ENCODE assay signal across 8 cellular contexts in genomic region chr2:68185541-68186164, GRCh38. TPM values are rescaled to one million over a fixed set of nuclear protein-coding genes. Genes with fewer than 3 reads are reported as not detected.
DNase-seq lines count a peak whose midpoint lies in the region; ATAC-seq and TF ChIP-seq lines count a peak whose summit lies in the region.

No MANE protein-coding gene starts in this region.

- peaks cover 8% of the 10 kb centered on the region for H3K4me1 Mint-ChIP-seq in CD14-positive monocyte
- H3K4me1 Mint-ChIP-seq in activated T-helper 2 cell treated with anti-CD3 and anti-CD28 coated beads, Interferon-gamma antibody, Interleukin-2, Interleukin-4, amounts not matched to agents 10 μg/mL and 5 μg/mL and 100 μg/mL, durations not matched to agents 14 hours and 24 hours and 36 hours (ENCODE audit: low read depth) = peaks cover 20% of the 10 kb centered on the region

- no peak overlapping the region for H3K9ac ChIP-seq in OCI-LY1 (ENCODE audit: low read length)

- no peaks in the 10 kb centered on the region for H3F3A ChIP-seq in OCI-LY1 (ENCODE audit: insufficient read depth, low read length)

- peak; percentile 53 for DNase-seq in CD14-positive monocyte (ENCODE audit: low spot score)
- DNase-seq in activated T-helper 2 cell treated with anti-CD3 and anti-CD28 coated beads, Interferon-gamma antibody, Interleukin-2, Interleukin-4, amounts not matched to agents 10 μg/mL and 5 μg/mL and 100 μg/mL, durations not matched to agents 14 hours and 24 hours and 36 hours (ENCODE audit: low spot score) = peak; percentile 35
- DNase-seq in right atrium auricular region (ENCODE audit: low spot score) = no peak
- peak; percentile 39 to 52 for DNase-seq in stimulated activated CD4-positive, alpha-beta T cell treated with anti-CD3 and anti-CD28 coated beads, Interleukin-4, amount 100 ng/mL, for 4 hours
- DNase-seq in GF-D8 (lab: John Stamatoyannopoulos, UW) = no peak

- no peak overlapping the region for H2AFZ ChIP-seq in OCI-LY1 (ENCODE audit: low read length)

- H3K27ac Mint-ChIP-seq in CD14-positive monocyte = peak overlapping the region in 4 of 7 donors; percentile 42 to 75 (median 45)
- peak overlapping the region; percentile 67 for H3K27ac Mint-ChIP-seq in activated T-helper 2 cell treated with anti-CD3 and anti-CD28 coated beads, Interferon-gamma antibody, Interleukin-2, Interleukin-4, amounts not matched to agents 10 μg/mL and 5 μg/mL and 100 μg/mL, durations not matched to agents 14 hours and 24 hours and 36 hours

- H3K9me3 Mint-ChIP-seq in CD14-positive monocyte = no peaks in the 10 kb centered on the region
- H3K9me3 Mint-ChIP-seq in activated T-helper 2 cell treated with anti-CD3 and anti-CD28 coated beads, Interferon-gamma antibody, Interleukin-2, Interleukin-4, amounts not matched to agents 10 μg/mL and 5 μg/mL and 100 μg/mL, durations not matched to agents 14 hours and 24 hours and 36 hours = no peaks in the 10 kb centered on the region

- H3K79me2 ChIP-seq in OCI-LY1 (ENCODE audit: insufficient read depth, low read length) = peaks cover 26% of the 10 kb centered on the region

- H3K4me2 ChIP-seq in OCI-LY1 (ENCODE audit: low read length) = no peak overlapping the region

- no peak overlapping the region for H3K4me3 Mint-ChIP-seq in CD14-positive monocyte
- H3K4me3 Mint-ChIP-seq in activated T-helper 2 cell treated with anti-CD3 and anti-CD28 coated beads, Interferon-gamma antibody, Interleukin-2, Interleukin-4, amounts not matched to agents 10 μg/mL and 5 μg/mL and 100 μg/mL, durations not matched to agents 14 hours and 24 hours and 36 hours (ENCODE audit: low read depth) = no peak overlapping the region

- no peaks in the 10 kb centered on the region; the same call in 1 of the 2 replicates for H4K20me1 ChIP-seq in OCI-LY1 (ENCODE audit: insufficient read depth, low read length)

- peak; percentile 92 for TF ChIP-seq CTCF in CD14-positive monocyte (IDR thresholded peaks at IDR 0.05)
- peak; percentile 82 for TF ChIP-seq CTCF in OCI-LY1 (IDR thresholded peaks at IDR 0.05; ENCODE audit: low read length)
- TF ChIP-seq CTCF in right atrium auricular region (IDR thresholded peaks at IDR 0.05) = peak; percentile 54 to 57

- ATAC-seq in GM21390 (IDR thresholded peaks at IDR 0.05; ENCODE audit: unreplicated experiment) = peak; percentile 46
- no peak for ATAC-seq in HG02678 (IDR thresholded peaks at IDR 0.05; ENCODE audit: unreplicated experiment)

- H3K36me3 ChIP-seq in OCI-LY1 (ENCODE audit: insufficient read depth, low read length) = peaks cover 64% of the 10 kb centered on the region; the same call in 1 of the 2 replicates
- peaks cover 18% of the 10 kb centered on the region for H3K36me3 ChIP-seq in right atrium auricular region

- H3K36me3 Mint-ChIP-seq in CD14-positive monocyte = peaks cover 42 to 62% of the 10 kb centered on the region in 2 donors
- H3K36me3 Mint-ChIP-seq in activated T-helper 2 cell treated with anti-CD3 and anti-CD28 coated beads, Interferon-gamma antibody, Interleukin-2, Interleukin-4, amounts not matched to agents 10 μg/mL and 5 μg/mL and 100 μg/mL, durations not matched to agents 14 hours and 24 hours and 36 hours (ENCODE audit: low read depth) = peaks cover 59% of the 10 kb centered on the region

- H3K9me2 ChIP-seq in OCI-LY1 (ENCODE audit: low read depth, low read length) = no peaks in the 10 kb centered on the region

- no peaks in the 10 kb centered on the region for H3K27me3 Mint-ChIP-seq in CD14-positive monocyte (ENCODE audit: low read depth in 3 of 3)
- no peaks in the 10 kb centered on the region for H3K27me3 Mint-ChIP-seq in activated T-helper 2 cell treated with anti-CD3 and anti-CD28 coated beads, Interferon-gamma antibody, Interleukin-2, Interleukin-4, amounts not matched to agents 10 μg/mL and 5 μg/mL and 100 μg/mL, durations not matched to agents 14 hours and 24 hours and 36 hours (ENCODE audit: low read depth)

- H3K27ac ChIP-seq in OCI-LY1 (ENCODE audit: low read depth, low read length, poor library complexity, severe bottlenecking) = no peak overlapping the region
- no peak overlapping the region for H3K27ac ChIP-seq in right atrium auricular region

- H3K27me3 ChIP-seq in OCI-LY1 (ENCODE audit: insufficient read depth, low read length) (no peaks in the 10 kb centered on the region), right atrium auricular region (no peaks in the 10 kb centered on the region)

- H3K4me3 ChIP-seq in OCI-LY1 (ENCODE audit: low read depth, low read length, poor library complexity, severe bottlenecking) (no peak overlapping the region), right atrium auricular region (no peak overlapping the region)

- intact Hi-C loops in CD14-positive monocyte (cut with micrococcal nuclease) = loop anchor here (5.0 to 10.0 kb wide), 2 partner anchors 61 to 63 kb away; no protein-coding TSS in a partner anchor
- intact Hi-C loops in activated T-helper 2 cell treated with anti-CD3 and anti-CD28 coated beads, Interferon-gamma antibody, Interleukin-2, Interleukin-4, amounts not matched to agents 10 μg/mL and 5 μg/mL and 100 μg/mL, durations not matched to agents 14 hours and 24 hours and 36 hours (cut with micrococcal nuclease) = loop anchor here (1.0 kb wide), 1 partner anchor 63 kb away; no protein-coding TSS in a partner anchor

- peaks cover 13% of the 10 kb centered on the region for H3K4me1 ChIP-seq in OCI-LY1 (ENCODE audit: insufficient read depth, low read length, severe bottlenecking)
- no peaks in the 10 kb centered on the region for H3K4me1 ChIP-seq in right atrium auricular region

- H3K9me3 ChIP-seq in OCI-LY1 (ENCODE audit: low read length) = no peaks in the 10 kb centered on the region
- no peaks in the 10 kb centered on the region for H3K9me3 ChIP-seq in right atrium auricular region

RNA-seq across cellular contexts. Expression of gene PNO1, which starts 28.0 kb away (rescaled TPM):
- polyA plus RNA-seq in CD14-positive monocyte = 10 to 100 TPM; 10.8 to 14.0 TPM
- 24.5 and 24.7 TPM in 2 replicates for total RNA-seq in activated T-helper 2 cell treated with anti-CD3 and anti-CD28 coated beads, Interferon-gamma antibody, Interleukin-2, Interleukin-4, amounts not matched to agents 10 μg/mL and 5 μg/mL and 100 μg/mL, durations not matched to agents 14 hours and 24 hours and 36 hours
- 10 to 100 TPM in 1 of 2 donors, 1 to 10 TPM in 1; 8.7 to 12.0 TPM for total RNA-seq in right atrium auricular region

Comparison
In these comparisons a context has a peak if more than half of its experiments do, and no peak if none do; other contexts are left out.
1. DNase-seq: peak in CD14-positive monocyte (single experiment), activated T-helper 2 cell treated with anti-CD3 and anti-CD28 coated beads, Interferon-gamma antibody, Interleukin-2, Interleukin-4, amounts not matched to agents 10 μg/mL and 5 μg/mL and 100 μg/mL, durations not matched to agents 14 hours and 24 hours and 36 hours (single experiment) and stimulated activated CD4-positive, alpha-beta T cell treated with anti-CD3 and anti-CD28 coated beads, Interleukin-4, amount 100 ng/mL, for 4 hours (2 of 2); none in right atrium auricular region (single experiment) and GF-D8 (single experiment).
2. Peak in every context shown above with its lines, with median percentiles within 50 percentile points of each other: CTCF ChIP-seq.